29 cellular contexts compared by ENCODE assay signal in genomic region chr11:118597556-118597955, GRCh38.
"Had no signal": no experiment of that assay in that cellular context is flagged by ENCODE, and none has a peak within 500 bp of the region (broad histone marks: within the 10 kb centered on the region; RNA-seq: fewer than 3 reads in every experiment).

No MANE protein-coding gene starts in this region.

- H3K4me1 ChIP-seq: adrenal gland, foreskin keratinocyte had no signal

- H3K4me3 ChIP-seq: adrenal gland, ascending aorta, esophagus muscularis mucosa, heart right ventricle, lower lobe of right lung, ovary, prostate gland, smooth muscle cell, tibial nerve had no signal

- H3K27ac ChIP-seq: adrenal gland, foreskin keratinocyte, lower lobe of right lung, neutrophil, ovary had no signal

- H3K36me3 ChIP-seq: ovary had no signal

- ATAC-seq: foreskin keratinocyte; heart right ventricle; lower lobe of right lung; stimulated activated naive B cell treated with anti-CD40 and anti-IgM and Interleukin-4, amounts not matched to agents 10 μg/mL and 1 μg/mL and 100 μg/mL, for 72 hours; T-cell had no signal

- H3K9me3 Mint-ChIP-seq: activated B cell treated with CpG ODN at 0.5 μM for 24 hours; activated naive CD8-positive, alpha-beta T cell treated with anti-CD3 and anti-CD28 coated beads for 36 hours; activated T-helper 2 cell treated with anti-CD3 and anti-CD28 coated beads, Interferon-gamma antibody, Interleukin-2, Interleukin-4, amounts not matched to agents 10 μg/mL and 5 μg/mL and 100 μg/mL, durations not matched to agents 14 hours and 24 hours and 36 hours; dendritic cell treated with granulocyte-macrophage colony-stimulating factor and Interleukin-4, amounts not matched to agents 40 ng/mL and 50 ng/mL, for 4 days; nephron progenitor cell; stimulated activated naive B cell treated with anti-CD40 and anti-IgM and Interleukin-4, amounts not matched to agents 10 μg/mL and 1 μg/mL and 100 μg/mL, for 72 hours; T-cell; T-helper 2 cell treated with Interferon-gamma antibody and Interleukin-4, amounts not matched to agents 5 μg/mL and 100 μg/mL, for 36 hours had no signal

- DNase-seq: activated B cell treated with CpG ODN at 0.5 μM for 24 hours; activated CD4-positive, alpha-beta T cell treated with anti-CD3 and anti-CD28 coated beads, Interleukin-2, amount 50 U/mL, for 1 hour; activated CD8-positive, alpha-beta memory T cell treated with anti-CD3 and anti-CD28 coated beads, Interleukin-2, amount 50 U/mL, for 4 hours; activated naive CD4-positive, alpha-beta T cell; activated naive CD8-positive, alpha-beta T cell treated with anti-CD3 and anti-CD28 coated beads for 36 hours; activated T-cell treated with anti-CD3 and anti-CD28 coated beads, Interleukin-2, amount 50 U/mL, for 48 hours; central memory CD4-positive, alpha-beta T cell; effector CD4-positive, alpha-beta T cell; foreskin keratinocyte; heart right ventricle; lower lobe of right lung; mesenchymal stem cell; nephron progenitor cell; ovary; retina; stimulated activated CD4-positive, alpha-beta T cell treated with anti-CD3 and anti-CD28 coated beads, Interleukin-1b, Interleukin-23, amount 100 ng/mL, for 48 hours; stimulated activated CD4-positive, alpha-beta T cell treated with anti-CD3 and anti-CD28 coated beads, Interleukin-4, amount 100 ng/mL, for 4 hours; stimulated activated naive B cell treated with anti-CD40 and anti-IgM and Interleukin-4, amounts not matched to agents 10 μg/mL and 1 μg/mL and 100 μg/mL, for 72 hours; T-cell had no signal

- H3K27me3 ChIP-seq: adrenal gland, ascending aorta, esophagus muscularis mucosa, foreskin keratinocyte, heart right ventricle, neutrophil, ovary, tibial nerve had no signal

- H3K27ac Mint-ChIP-seq: activated B cell treated with CpG ODN at 0.5 μM for 24 hours; activated naive CD8-positive, alpha-beta T cell treated with anti-CD3 and anti-CD28 coated beads for 36 hours; activated T-helper 2 cell treated with anti-CD3 and anti-CD28 coated beads, Interferon-gamma antibody, Interleukin-2, Interleukin-4, amounts not matched to agents 10 μg/mL and 5 μg/mL and 100 μg/mL, durations not matched to agents 14 hours and 24 hours and 36 hours; dendritic cell treated with granulocyte-macrophage colony-stimulating factor and Interleukin-4, amounts not matched to agents 40 ng/mL and 50 ng/mL, for 4 days; nephron progenitor cell; stimulated activated naive B cell treated with anti-CD40 and anti-IgM and Interleukin-4, amounts not matched to agents 10 μg/mL and 1 μg/mL and 100 μg/mL, for 72 hours; T-helper 2 cell treated with Interferon-gamma antibody and Interleukin-4, amounts not matched to agents 5 μg/mL and 100 μg/mL, for 36 hours had no signal

- H3K4me3 Mint-ChIP-seq: activated B cell treated with CpG ODN at 0.5 μM for 24 hours; activated naive CD8-positive, alpha-beta T cell treated with anti-CD3 and anti-CD28 coated beads for 36 hours; dendritic cell treated with granulocyte-macrophage colony-stimulating factor and Interleukin-4, amounts not matched to agents 40 ng/mL and 50 ng/mL, for 4 days; nephron progenitor cell; stimulated activated naive B cell treated with anti-CD40 and anti-IgM and Interleukin-4, amounts not matched to agents 10 μg/mL and 1 μg/mL and 100 μg/mL, for 72 hours; T-cell; T-helper 2 cell treated with Interferon-gamma antibody and Interleukin-4, amounts not matched to agents 5 μg/mL and 100 μg/mL, for 36 hours had no signal

- H3K9me3 ChIP-seq: adrenal gland, ascending aorta, esophagus muscularis mucosa, heart right ventricle, lower lobe of right lung, neutrophil, ovary, prostate gland, tibial nerve had no signal

- H3K27me3 Mint-ChIP-seq: activated B cell treated with CpG ODN at 0.5 μM for 24 hours; activated naive CD8-positive, alpha-beta T cell treated with anti-CD3 and anti-CD28 coated beads for 36 hours; dendritic cell treated with granulocyte-macrophage colony-stimulating factor and Interleukin-4, amounts not matched to agents 40 ng/mL and 50 ng/mL, for 4 days; stimulated activated naive B cell treated with anti-CD40 and anti-IgM and Interleukin-4, amounts not matched to agents 10 μg/mL and 1 μg/mL and 100 μg/mL, for 72 hours; T-cell had no signal
